Comparison of ENCODE assay signal across 12 cellular contexts in genomic region chr1:183148599-183148998, GRCh38. TPM values are rescaled to one million over a fixed set of nuclear protein-coding genes. Genes with fewer than 3 reads are reported as not detected.
DNase-seq lines count a peak whose midpoint lies in the region; ATAC-seq and TF ChIP-seq lines count a peak whose summit lies in the region.
"Had no signal": no experiment of that assay in that cellular context is flagged by ENCODE, and none has a peak within 500 bp of the region (broad histone marks: within the 10 kb centered on the region; RNA-seq: fewer than 3 reads in every experiment).

No MANE protein-coding gene starts in this region.

- TF ChIP-seq POLR2A in ovary (IDR thresholded peaks at IDR 0.05): no peak

- intact Hi-C loops in left colon (cut with DNase I, micrococcal nuclease) (no loop called here), ovary (cut with DNase I) (no loop called here)

- ATAC-seq in left colon: peak; percentile 8
- ATAC-seq in activated CD8-positive, alpha-beta memory T cell treated with anti-CD3 and anti-CD28 coated beads, Interleukin-2, amount 10 ng/mL, durations not matched to agents 7 days and 5 days: no peak
- ATAC-seq: activated CD4-positive, alpha-beta T cell treated with anti-CD3 and anti-CD28 coated beads for 36 hours had no signal

- H3K36me3 ChIP-seq in subcutaneous abdominal adipose tissue (ENCODE audit: control insufficient read depth in 5 of 5, insufficient read depth in 5 of 5, low read length in 5 of 5) (peaks cover 0 to 13% (median 8%) of the 10 kb centered on the region in 5 donors), ovary (no peaks in the 10 kb centered on the region)

- H3K27ac ChIP-seq in subcutaneous abdominal adipose tissue (ENCODE audit: low read depth, low read length) (peak overlapping the region; percentile 38), ovary (no peak overlapping the region)

- H3K9ac ChIP-seq in subcutaneous abdominal adipose tissue (ENCODE audit: low read length in 5 of 5): peak overlapping the region in 2 of 5 donors; percentile 3 to 4

- peaks cover 4% of the 10 kb centered on the region for H3K36me3 Mint-ChIP-seq in chondrocyte (ENCODE audit: low read depth)
- no peaks in the 10 kb centered on the region for H3K36me3 Mint-ChIP-seq in activated CD8-positive, alpha-beta memory T cell treated with anti-CD3 and anti-CD28 coated beads, Interleukin-2, amount 10 ng/mL, durations not matched to agents 7 days and 5 days
- H3K36me3 Mint-ChIP-seq: activated naive CD4-positive, alpha-beta T cell treated with anti-CD3 and anti-CD28 coated beads, Interleukin-2, amount 50 U/mL, for 24 hours; memory B cell had no signal

- peak overlapping the region; percentile 81 for H3K27ac Mint-ChIP-seq in chondrocyte (ENCODE audit: unreplicated experiment)
- H3K27ac Mint-ChIP-seq in activated CD8-positive, alpha-beta memory T cell treated with anti-CD3 and anti-CD28 coated beads, Interleukin-2, amount 10 ng/mL, durations not matched to agents 7 days and 5 days: no peak overlapping the region
- H3K27ac Mint-ChIP-seq: activated CD4-positive, alpha-beta T cell treated with anti-CD3 and anti-CD28 coated beads for 36 hours; activated naive CD4-positive, alpha-beta T cell treated with anti-CD3 and anti-CD28 coated beads, Interleukin-2, amount 50 U/mL, for 24 hours had no signal

- no peaks in the 10 kb centered on the region for H3K27me3 ChIP-seq in subcutaneous abdominal adipose tissue (ENCODE audit: control insufficient read depth in 5 of 5, insufficient read depth in 4 of 5, low read length in 5 of 5)
- H3K27me3 ChIP-seq in ovary: no peaks in the 10 kb centered on the region
- H3K27me3 ChIP-seq: testis had no signal

- peaks cover 27% of the 10 kb centered on the region for H3K4me1 Mint-ChIP-seq in chondrocyte (ENCODE audit: low read depth)
- no peaks in the 10 kb centered on the region for H3K4me1 Mint-ChIP-seq in activated CD8-positive, alpha-beta memory T cell treated with anti-CD3 and anti-CD28 coated beads, Interleukin-2, amount 10 ng/mL, durations not matched to agents 7 days and 5 days
- H3K4me1 Mint-ChIP-seq: activated CD4-positive, alpha-beta T cell treated with anti-CD3 and anti-CD28 coated beads for 36 hours; activated naive CD4-positive, alpha-beta T cell treated with anti-CD3 and anti-CD28 coated beads, Interleukin-2, amount 50 U/mL, for 24 hours had no signal

- 15 to 18% (median 15%) methylated on average over 5 of the region's 5 CpGs for WGBS in ovary, 3 donors

- CTCF ChIA-PET in activated CD8-positive, alpha-beta memory T cell treated with anti-CD3 and anti-CD28 coated beads, Interleukin-2, amount 10 ng/mL, durations not matched to agents 7 days and 5 days (lab: Charles Lee): no interaction called here

- peaks cover 0 to 26% (median 19%) of the 10 kb centered on the region in 5 donors for H3K4me1 ChIP-seq in subcutaneous abdominal adipose tissue (ENCODE audit: control insufficient read depth in 5 of 5, insufficient read depth in 5 of 5, low read length in 5 of 5)
- H3K4me1 ChIP-seq in ovary (ENCODE audit: insufficient read depth): peaks cover 4% of the 10 kb centered on the region

- H3K4me3 Mint-ChIP-seq in chondrocyte (ENCODE audit: unreplicated experiment): no peak overlapping the region
- no peak overlapping the region for H3K4me3 Mint-ChIP-seq in activated CD8-positive, alpha-beta memory T cell treated with anti-CD3 and anti-CD28 coated beads, Interleukin-2, amount 10 ng/mL, durations not matched to agents 7 days and 5 days
- H3K4me3 Mint-ChIP-seq: activated CD4-positive, alpha-beta T cell treated with anti-CD3 and anti-CD28 coated beads for 36 hours; activated naive CD4-positive, alpha-beta T cell treated with anti-CD3 and anti-CD28 coated beads, Interleukin-2, amount 50 U/mL, for 24 hours; memory B cell had no signal

- no peaks in the 10 kb centered on the region for H3K9me3 ChIP-seq in subcutaneous abdominal adipose tissue (ENCODE audit: control insufficient read depth in 5 of 5, low read length in 5 of 5)
- no peaks in the 10 kb centered on the region for H3K9me3 ChIP-seq in ovary
- H3K9me3 ChIP-seq: testis had no signal

- no peaks in the 10 kb centered on the region for H3K27me3 Mint-ChIP-seq in chondrocyte (ENCODE audit: low read depth)
- peaks cover 19% of the 10 kb centered on the region for H3K27me3 Mint-ChIP-seq in activated CD8-positive, alpha-beta memory T cell treated with anti-CD3 and anti-CD28 coated beads, Interleukin-2, amount 10 ng/mL, durations not matched to agents 7 days and 5 days

- DNase-seq in NCI-H2227 treated with DMSO at 0.1 percent for 48 hours (lab: John Stamatoyannopoulos, UW): peak; percentile 61
- DNase-seq in chondrocyte (ENCODE audit: low spot score): no peak
- DNase-seq in left colon: no peak
- no peak for DNase-seq in GDM1 (lab: John Stamatoyannopoulos, UW)
- DNase-seq in ovary: no peak
- no peak for DNase-seq in activated CD8-positive, alpha-beta memory T cell treated with anti-CD3 and anti-CD28 coated beads, Interleukin-2, amount 10 ng/mL, durations not matched to agents 7 days and 5 days
- DNase-seq in iPS-NIHi11 (ENCODE audit: low spot score): no peak
- DNase-seq: activated CD4-positive, alpha-beta T cell treated with anti-CD3 and anti-CD28 coated beads for 36 hours; testis had no signal

- H3K9me3 Mint-ChIP-seq in chondrocyte (ENCODE audit: low read depth): no peaks in the 10 kb centered on the region
- H3K9me3 Mint-ChIP-seq in activated CD8-positive, alpha-beta memory T cell treated with anti-CD3 and anti-CD28 coated beads, Interleukin-2, amount 10 ng/mL, durations not matched to agents 7 days and 5 days (ENCODE audit: low read depth): no peaks in the 10 kb centered on the region
- H3K9me3 Mint-ChIP-seq: activated naive CD4-positive, alpha-beta T cell treated with anti-CD3 and anti-CD28 coated beads, Interleukin-2, amount 50 U/mL, for 24 hours; memory B cell had no signal

- H3K4me3 ChIP-seq in subcutaneous abdominal adipose tissue (ENCODE audit: low read depth in 1 of 5, low read length in 5 of 5) (no peak overlapping the region), ovary (no peak overlapping the region)
- H3K4me3 ChIP-seq: testis had no signal

- no peak for TF ChIP-seq EP300 in ovary (IDR thresholded peaks at IDR 0.05)

- TF ChIP-seq CTCF in chondrocyte (IDR thresholded peaks at IDR 0.05) (no peak), ovary (IDR thresholded peaks at IDR 0.05) (no peak)

RNA-seq across cellular contexts. Expression of gene LAMC2, which starts 37.5 kb away (rescaled TPM):
- total RNA-seq in chondrocyte (13.8 to 20.1 TPM (median 14.5 TPM) in 3 replicates), left colon (10 to 100 TPM; 30.7 to 55.0 TPM), ovary (10 to 100 TPM in 1 of 7 donors, 1 to 10 TPM in 5, under 1 TPM in 1; 0.56 to 33.7 (median 4.6) TPM)
- 1 to 10 TPM in 1 of 2 donors, under 1 TPM in 1; 0.47 to 2.9 TPM for polyA plus RNA-seq in ovary
- total RNA-seq in activated CD8-positive, alpha-beta memory T cell treated with anti-CD3 and anti-CD28 coated beads, Interleukin-2, amount 10 ng/mL, durations not matched to agents 7 days and 5 days: not detected
